ENCODE assay signal across 8 cellular contexts in genomic region chr17:30477083-30477757, GRCh38. TPM values are rescaled to one million over a fixed set of nuclear protein-coding genes. Genes with fewer than 3 reads are reported as not detected.
A peak's percentile ranks its signal among the peaks of the same experiment; 100 is the strongest.
DNase-seq lines count a peak whose midpoint lies in the region; ATAC-seq and TF ChIP-seq lines count a peak whose summit lies in the region.

Gene GOSR1, plus strand, starts transcription at chr17:30477408. Its CDS starts 26 bp downstream, at chr17:30477434.

- peaks cover 10% of the 10 kb centered on the region for H3K36me3 Mint-ChIP-seq in endothelial cell (ENCODE audit: low read depth, unreplicated experiment)
- peaks cover 3% of the 10 kb centered on the region for H3K36me3 Mint-ChIP-seq in mesothelial cell of epicardium

- H3K9me3 ChIP-seq in HUES64 (ENCODE audit: insufficient read depth, low read depth, low read length), result no peaks in the 10 kb centered on the region
- no peaks in the 10 kb centered on the region for H3K9me3 ChIP-seq in OCI-LY3 (ENCODE audit: insufficient read depth, low read length)

- peak within 1 kb of the TSS; percentile 98 for H2AFZ ChIP-seq in OCI-LY3 (ENCODE audit: low read depth, low read length)

- 1% methylated on average over 36 of the region's 36 CpGs for WGBS in HUES64

- H3K27me3 ChIP-seq in HUES64 (ENCODE audit: insufficient read depth, low read length) (no peaks in the 10 kb centered on the region), OCI-LY3 (ENCODE audit: low read depth, low read length) (0 out of 2 replicates have a peak, but pooled peaks cover 3% of the 10 kb centered on the region)

- no peaks in the 10 kb centered on the region for H4K20me1 ChIP-seq in OCI-LY3 (ENCODE audit: insufficient read depth, low read length)

- H3K27me3 Mint-ChIP-seq in endothelial cell (ENCODE audit: unreplicated experiment), result peaks cover 7% of the 10 kb centered on the region
- no peaks in the 10 kb centered on the region for H3K27me3 Mint-ChIP-seq in mesothelial cell of epicardium (ENCODE audit: low read depth)

- H3K27ac ChIP-seq in HUES64 (ENCODE audit: low read depth, low read length) (peak within 1 kb of the TSS; percentile 77), OCI-LY3 (ENCODE audit: low read length) (peak within 1 kb of the TSS; percentile 54)

- DNase-seq in DMS 273 (lab: John Stamatoyannopoulos, UW; ENCODE audit: unreplicated experiment), result peak; percentile 98
- DNase-seq in activated CD8-positive, alpha-beta memory T cell treated with anti-CD3 and anti-CD28 coated beads, Interleukin-2, amount 50 U/mL, for 48 hours, result peak; percentile 93
- peak; percentile 91 for DNase-seq in endothelial cell (ENCODE audit: low spot score)
- peak; percentile 82 to 90 for DNase-seq in mesothelial cell of epicardium (ENCODE audit: low spot score in 2 of 2, unreplicated experiment in 2 of 2)
- peak; percentile 85 for DNase-seq in stimulated activated CD8-positive, alpha-beta memory T cell treated with anti-CD3 and anti-CD28 coated beads, Interleukin-15, amount 100 ng/mL, for 48 hours (ENCODE audit: low read depth in 2 of 2)

- H3K4me1 ChIP-seq in HUES64 (ENCODE audit: insufficient read depth, low read length) (no peaks in the 10 kb centered on the region), OCI-LY3 (ENCODE audit: low read length) (peaks cover 13% of the 10 kb centered on the region)

- H3K4me3 ChIP-seq in HUES64 (ENCODE audit: low read length) (peak within 1 kb of the TSS; percentile 87), OCI-LY3 (ENCODE audit: low read length) (peak within 1 kb of the TSS; percentile 95)

- TF ChIP-seq CTCF in OCI-LY3 (IDR thresholded peaks at IDR 0.05; ENCODE audit: low read depth, low read length), result peak; percentile 73
- peak; percentile 80 for TF ChIP-seq CTCF in endothelial cell (IDR thresholded peaks at IDR 0.05; ENCODE audit: unreplicated experiment)
- peak; percentile 70 for TF ChIP-seq CTCF in mesothelial cell of epicardium (IDR thresholded peaks at IDR 0.05; ENCODE audit: unreplicated experiment)

- H3K36me3 ChIP-seq in HUES64 (ENCODE audit: insufficient read depth, low read length), result peaks cover 32% of the 10 kb centered on the region
- H3K36me3 ChIP-seq in OCI-LY3 (replicated peaks; ENCODE audit: low read depth, low read length), result peaks cover 13% of the 10 kb centered on the region

- H3K4me1 Mint-ChIP-seq in endothelial cell (ENCODE audit: unreplicated experiment) (peaks cover 16% of the 10 kb centered on the region), mesothelial cell of epicardium (peaks cover 22% of the 10 kb centered on the region)

- peak; percentile 88 for ATAC-seq in GM21423 (IDR thresholded peaks at IDR 0.05; ENCODE audit: unreplicated experiment)

- no peaks in the 10 kb centered on the region for H3K9me3 Mint-ChIP-seq in endothelial cell (ENCODE audit: unreplicated experiment)
- no peaks in the 10 kb centered on the region for H3K9me3 Mint-ChIP-seq in mesothelial cell of epicardium

- peak within 1 kb of the TSS; percentile 94 for H3K9ac ChIP-seq in HUES64 (ENCODE audit: low read depth, low read length)
- H3K9ac ChIP-seq in OCI-LY3 (ENCODE audit: low read length), result peak within 1 kb of the TSS; percentile 95

- peaks cover 28% of the 10 kb centered on the region for H3K79me2 ChIP-seq in OCI-LY3 (ENCODE audit: low read length)

- peak within 1 kb of the TSS; percentile 95 for H3K4me2 ChIP-seq in OCI-LY3 (ENCODE audit: low read length)

- peak within 1 kb of the TSS; percentile 100 for H3K27ac Mint-ChIP-seq in endothelial cell (ENCODE audit: unreplicated experiment)
- H3K27ac Mint-ChIP-seq in mesothelial cell of epicardium, result peak within 1 kb of the TSS; percentile 99

- H3K4me3 Mint-ChIP-seq in endothelial cell (ENCODE audit: unreplicated experiment) (peak within 1 kb of the TSS; percentile 99), mesothelial cell of epicardium (peak within 1 kb of the TSS; percentile 95)

RNA-seq across cellular contexts. Expression of gene GOSR1, which starts in this region (rescaled TPM):
- polyA plus RNA-seq in HUES64 (2013, experiment 1 of 2), result 22.9 TPM
- 27.5 TPM for polyA plus RNA-seq in HUES64 (2013, experiment 2 of 2)
- total RNA-seq in endothelial cell (ENCODE audit: unreplicated experiment), result 47.5 TPM
- 58.7 to 64.5 TPM (median 64.3 TPM) in 3 replicates for total RNA-seq in mesothelial cell of epicardium

Comparison
In these comparisons a context has a peak if more than half of its experiments do, and no peak if none do; other contexts are left out.
1. Peak in every context shown above with its lines: DNase-seq, ATAC-seq, H3K4me3 ChIP-seq and H3K27ac ChIP-seq.